21 cellular contexts compared by ENCODE assay signal in the genomic region with DNA sequence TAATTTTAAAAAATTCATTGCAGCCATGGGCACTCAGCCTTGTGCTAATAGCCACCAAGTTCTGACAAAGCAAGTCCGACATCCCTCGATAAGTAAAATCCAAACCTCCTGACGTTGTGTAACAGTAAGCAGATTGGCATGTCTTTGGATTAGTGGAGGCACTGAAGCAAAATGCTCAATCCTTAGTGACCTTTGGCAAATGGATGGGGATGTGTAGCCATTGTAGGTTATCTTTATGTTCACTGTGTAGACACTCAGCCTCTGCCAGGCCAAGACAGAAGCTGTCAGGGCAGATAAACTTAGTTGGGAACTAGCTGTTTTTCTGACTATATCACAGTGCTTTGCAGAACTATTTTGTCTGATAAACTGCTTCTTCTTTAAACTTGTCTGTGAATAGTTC.
"Had no signal": no experiment of that assay in that cellular context is flagged by ENCODE, and none has a peak within 500 bp of the region (broad histone marks: within the 10 kb centered on the region; RNA-seq: fewer than 3 reads in every experiment).

No MANE protein-coding gene starts in this region.

- H3K4me3 ChIP-seq: tibial nerve had no signal

- FAIRE-seq: endometrium, urothelium cell line had no signal

- H3K36me3 ChIP-seq: brain microvascular endothelial cell, tibial nerve had no signal

- H3K27ac ChIP-seq: brain microvascular endothelial cell had no signal

- H3K27me3 ChIP-seq: brain microvascular endothelial cell, tibial nerve had no signal

- DNase-seq: activated B cell treated with CpG ODN at 0.5 μM for 24 hours; activated CD4-positive, alpha-beta memory T cell treated with anti-CD3 and anti-CD28 coated beads for 36 hours; activated CD4-positive, alpha-beta T cell treated with anti-CD3 and anti-CD28 coated beads for 48 hours; activated naive CD4-positive, alpha-beta T cell treated with Interleukin-2 at 50 U/mL for 16 hours; activated naive CD8-positive, alpha-beta T cell treated with anti-CD3 and anti-CD28 coated beads, Interleukin-2, amount 10 ng/mL, durations not matched to agents 7 days and 5 days; activated T-cell treated with anti-CD3 and anti-CD28 coated beads, Interleukin-2, amount 50 U/mL, for 48 hours; brain microvascular endothelial cell; effector CD4-positive, alpha-beta T cell; glutamatergic neuron; hippocampal formation; kidney glomerular epithelial cell; nephron progenitor cell; nucleus accumbens; posterior cingulate gyrus; retina; stimulated activated CD4-positive, alpha-beta T cell treated with anti-CD3 and anti-CD28 coated beads, Interleukin-1b, Interleukin-23, amount 100 ng/mL, for 48 hours; substantia nigra; T-helper 1 cell had no signal

- H3K9me3 ChIP-seq: tibial nerve had no signal
